19 cellular contexts compared by ENCODE assay signal in the genomic region with DNA sequence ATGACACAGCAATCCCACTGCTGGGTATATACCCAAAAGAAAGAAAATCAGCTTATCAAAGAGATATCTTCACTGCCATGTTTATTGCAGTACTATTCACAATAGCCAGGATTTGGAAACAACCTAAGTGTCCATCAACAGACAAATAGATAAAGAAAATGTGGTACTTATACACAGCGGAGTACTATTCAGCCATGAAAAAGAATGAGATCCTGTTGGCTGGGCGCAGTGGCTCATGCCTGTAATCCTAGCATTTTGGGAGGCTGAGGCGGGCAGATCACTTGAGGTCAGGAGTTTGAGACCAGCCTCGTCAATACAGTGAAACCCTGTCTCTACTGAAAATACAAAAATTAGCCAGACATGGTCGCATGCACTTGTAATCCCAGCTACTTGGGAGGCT. TPM values are rescaled to one million over a fixed set of nuclear protein-coding genes. Genes with fewer than 3 reads are reported as not detected.
"Had no signal": no experiment of that assay in that cellular context is flagged by ENCODE, and none has a peak within 500 bp of the region (broad histone marks: within the 10 kb centered on the region; RNA-seq: fewer than 3 reads in every experiment).

No MANE protein-coding gene starts in this region.

RNA-seq across cellular contexts. Expression of a gene that starts 30.7 kb away (rescaled TPM):
- total RNA-seq: activated naive CD4-positive, alpha-beta T cell treated with anti-CD3 and anti-CD28 coated beads for 36 hours; activated naive CD4-positive, alpha-beta T cell treated with anti-CD3 and anti-CD28 coated beads, Interleukin-2, amount 50 U/mL, for 72 hours; activated naive CD8-positive, alpha-beta T cell treated with anti-CD3 and anti-CD28 coated beads for 36 hours; activated naive CD8-positive, alpha-beta T cell treated with anti-CD3 and anti-CD28 coated beads, Interleukin-2, amount 10 ng/mL, durations not matched to agents 7 days and 5 days; activated T-cell treated with anti-CD3 and anti-CD28 coated beads, Interleukin-2, amount 50 U/mL, for 4 hours; activated T-cell treated with anti-CD3 and anti-CD28 coated beads, Interleukin-2, amount 50 U/mL, for 72 hours; activated T-helper 1 cell treated with anti-CD3 and anti-CD28 coated beads, Interleukin-12 subunit alpha, Interleukin-12 subunit beta, Interleukin-2, Interleukin-4 antibody, amounts not matched to agents 30 ng/mL and 10 ng/mL and 1 ng/mL, durations not matched to agents 14 hours and 24 hours and 36 hours; activated T-helper 17 cell treated with anti-CD3 and anti-CD28 coated beads, Interleukin-2, amount 50 U/mL, for 72 hours; activated T-helper 2 cell treated with anti-CD3 and anti-CD28 coated beads, Interferon-gamma antibody, Interleukin-2, Interleukin-4, amounts not matched to agents 10 μg/mL and 5 μg/mL and 100 μg/mL, durations not matched to agents 14 hours and 24 hours and 36 hours; aorta; ascending aorta; astrocyte; body of pancreas; breast epithelium; bronchial epithelial cell; cardiac muscle cell; chondrocyte had no signal
- polyA plus RNA-seq: adipose tissue, adrenal gland, aorta, cardiac muscle cell had no signal
